In genomic region chr1:223838125-223838854, GRCh38 we compare ENCODE assay signal across 20 cellular contexts. TPM values are rescaled to one million over a fixed set of nuclear protein-coding genes. Genes with fewer than 3 reads are reported as not detected.
DNase-seq lines count a peak whose midpoint lies in the region; ATAC-seq and TF ChIP-seq lines count a peak whose summit lies in the region.
"Had no signal": no experiment of that assay in that cellular context is flagged by ENCODE, and none has a peak within 500 bp of the region (broad histone marks: within the 10 kb centered on the region; RNA-seq: fewer than 3 reads in every experiment).

No MANE protein-coding gene starts in this region.

- H3K4me1 ChIP-seq in Caco-2, result peaks cover 17% of the 10 kb centered on the region
- H3K4me1 ChIP-seq in OCI-LY7 (ENCODE audit: insufficient read depth, low read length, poor library complexity, severe bottlenecking), result peaks cover 14% of the 10 kb centered on the region

- H3K36me3 ChIP-seq in Caco-2 (ENCODE audit: control insufficient read depth, insufficient read depth, low read length) (no peaks in the 10 kb centered on the region), OCI-LY7 (ENCODE audit: insufficient read depth, low read length) (no peaks in the 10 kb centered on the region)
- H3K36me3 ChIP-seq: adrenal gland, BE2C, thyroid gland had no signal

- H3K4me2 ChIP-seq in OCI-LY7 (ENCODE audit: low read length), result no peak overlapping the region

- H4K20me1 ChIP-seq in OCI-LY7 (ENCODE audit: insufficient read depth, low read length), result peaks cover 36% of the 10 kb centered on the region

- H3K36me3 Mint-ChIP-seq in Caco-2 (ENCODE audit: insufficient read depth, unreplicated experiment), result no peaks in the 10 kb centered on the region
- peaks cover 5% of the 10 kb centered on the region for H3K36me3 Mint-ChIP-seq in activated T-helper 17 cell treated with anti-CD3 and anti-CD28 coated beads, Interleukin-2, amount 50 U/mL, for 72 hours (ENCODE audit: low read depth)
- no peaks in the 10 kb centered on the region for H3K36me3 Mint-ChIP-seq in naive thymus-derived CD8-positive, alpha-beta T cell

- peak overlapping the region; percentile 63 for H3K27ac Mint-ChIP-seq in Caco-2 (ENCODE audit: unreplicated experiment)
- peak overlapping the region; percentile 80 for H3K27ac Mint-ChIP-seq in activated T-helper 17 cell treated with anti-CD3 and anti-CD28 coated beads, Interleukin-2, amount 50 U/mL, for 72 hours
- H3K27ac Mint-ChIP-seq in naive thymus-derived CD8-positive, alpha-beta T cell, result peak overlapping the region in 6 of 10 donors; percentile 22 to 63 (median 46)
- H3K27ac Mint-ChIP-seq: activated T-helper 1 cell treated with anti-CD3 and anti-CD28 coated beads, Interleukin-12 subunit alpha, Interleukin-12 subunit beta, Interleukin-2, Interleukin-4 antibody, amounts not matched to agents 30 ng/mL and 10 ng/mL and 1 ng/mL, durations not matched to agents 14 hours and 24 hours and 36 hours had no signal

- H3K27ac ChIP-seq in OCI-LY7 (ENCODE audit: low read depth, low read length, poor library complexity, severe bottlenecking), result no peak overlapping the region
- H3K27ac ChIP-seq: adrenal gland, GM23248, RWPE1, thyroid gland had no signal

- no TSS peak for BruUV-seq in Caco-2 (replicated peaks; lab: Mats Ljungman, UMichigan)
- BruUV-seq in OCI-LY7 (replicated peaks; lab: Mats Ljungman, UMichigan), result no TSS peak

- DNase-seq in NCI-H146 (lab: John Stamatoyannopoulos, UW) (peak; percentile 7), NCI-H146 treated with DMSO at 0.1 percent for 48 hours (lab: John Stamatoyannopoulos, UW; ENCODE audit: unreplicated experiment) (no peak), Caco-2 (no peak), OCI-LY7 (ENCODE audit: low spot score) (no peak), NCI-H1436 treated with DMSO at 0.1 percent for 48 hours (lab: John Stamatoyannopoulos, UW) (no peak)
- no peak for DNase-seq in naive thymus-derived CD8-positive, alpha-beta T cell
- DNase-seq: 8988T; activated CD4-positive, alpha-beta T cell treated with anti-CD3 and anti-CD28 coated beads, Interleukin-2, amount 50 U/mL, for 1 hour; adrenal gland; BE2C; central memory CD4-positive, alpha-beta T cell; DND-41; effector memory CD4-positive, alpha-beta T cell; GM23248; NCI-H2081; thyroid gland had no signal

- H3K9me2 ChIP-seq in OCI-LY7 (ENCODE audit: insufficient read depth, low read length), result no peaks in the 10 kb centered on the region

- POLR2A ChIA-PET in Caco-2 (lab: Charles Lee) (interaction anchor here (1.1 kb wide), 1 partner anchor 8 kb away, joined by 4 read pairs; no protein-coding TSS in a partner anchor), OCI-LY7 (lab: Charles Lee) (interaction anchor here (0.6 to 1.6 kb wide), 6 partner anchors 9 to 1857 kb away, joined by 3 to 6 read pairs (median 4); no protein-coding TSS in a partner anchor)
- POLR2A ChIA-PET in naive thymus-derived CD8-positive, alpha-beta T cell (lab: Charles Lee), result no interaction called here

- H3K9me3 Mint-ChIP-seq in Caco-2 (ENCODE audit: unreplicated experiment), result no peaks in the 10 kb centered on the region
- H3K9me3 Mint-ChIP-seq in activated T-helper 17 cell treated with anti-CD3 and anti-CD28 coated beads, Interleukin-2, amount 50 U/mL, for 72 hours, result no peaks in the 10 kb centered on the region
- H3K9me3 Mint-ChIP-seq in naive thymus-derived CD8-positive, alpha-beta T cell, result no peaks in the 10 kb centered on the region
- H3K9me3 Mint-ChIP-seq: activated T-helper 1 cell treated with anti-CD3 and anti-CD28 coated beads, Interleukin-12 subunit alpha, Interleukin-12 subunit beta, Interleukin-2, Interleukin-4 antibody, amounts not matched to agents 30 ng/mL and 10 ng/mL and 1 ng/mL, durations not matched to agents 14 hours and 24 hours and 36 hours had no signal

- H3K4me3 Mint-ChIP-seq in Caco-2 (ENCODE audit: unreplicated experiment), result no peak overlapping the region
- H3K4me3 Mint-ChIP-seq in activated T-helper 17 cell treated with anti-CD3 and anti-CD28 coated beads, Interleukin-2, amount 50 U/mL, for 72 hours, result peak overlapping the region; percentile 51
- H3K4me3 Mint-ChIP-seq in naive thymus-derived CD8-positive, alpha-beta T cell, result peak overlapping the region in 1 of 10 donors; percentile 11
- H3K4me3 Mint-ChIP-seq: activated T-helper 1 cell treated with anti-CD3 and anti-CD28 coated beads, Interleukin-12 subunit alpha, Interleukin-12 subunit beta, Interleukin-2, Interleukin-4 antibody, amounts not matched to agents 30 ng/mL and 10 ng/mL and 1 ng/mL, durations not matched to agents 14 hours and 24 hours and 36 hours had no signal

- H3K4me1 Mint-ChIP-seq in Caco-2 (ENCODE audit: low read depth, unreplicated experiment), result peaks cover 22% of the 10 kb centered on the region
- peaks cover 27% of the 10 kb centered on the region for H3K4me1 Mint-ChIP-seq in activated T-helper 17 cell treated with anti-CD3 and anti-CD28 coated beads, Interleukin-2, amount 50 U/mL, for 72 hours
- peaks cover 12 to 43% (median 33%) of the 10 kb centered on the region in 4 donors for H3K4me1 Mint-ChIP-seq in naive thymus-derived CD8-positive, alpha-beta T cell

- CTCF ChIA-PET in Caco-2 (lab: Charles Lee) (interaction anchor here (1.3 kb wide), 1 partner anchor 18 kb away, joined by 3 read pairs; no protein-coding TSS in a partner anchor), OCI-LY7 (lab: Charles Lee; ENCODE audit: unreplicated experiment) (no interaction called here)

- H2AFZ ChIP-seq in OCI-LY7 (ENCODE audit: low read length), result no peak overlapping the region
- H2AFZ ChIP-seq: GM23248 had no signal

- no peaks in the 10 kb centered on the region for H3K27me3 Mint-ChIP-seq in Caco-2 (ENCODE audit: insufficient read depth, unreplicated experiment)
- H3K27me3 Mint-ChIP-seq in activated T-helper 17 cell treated with anti-CD3 and anti-CD28 coated beads, Interleukin-2, amount 50 U/mL, for 72 hours, result no peaks in the 10 kb centered on the region
- H3K27me3 Mint-ChIP-seq in naive thymus-derived CD8-positive, alpha-beta T cell, result no peaks in the 10 kb centered on the region

- H3K27me3 ChIP-seq in Caco-2 (replicated peaks; ENCODE audit: control insufficient read depth, insufficient read depth, low read length), result no peaks in the 10 kb centered on the region
- H3K27me3 ChIP-seq: adrenal gland, BE2C, thyroid gland had no signal

- peaks cover 66% of the 10 kb centered on the region for H3K79me2 ChIP-seq in OCI-LY7 (ENCODE audit: insufficient read depth, low read depth, low read length)

- H3K4me3 ChIP-seq in Caco-2 (ENCODE audit: low read depth, low read length) (no peak overlapping the region), OCI-LY7 (ENCODE audit: low read depth, low read length, poor library complexity, severe bottlenecking) (no peak overlapping the region)
- H3K4me3 ChIP-seq: adrenal gland, GM23248, thyroid gland had no signal

- no peak for ATAC-seq in activated T-helper 17 cell treated with anti-CD3 and anti-CD28 coated beads, Interleukin-2, amount 50 U/mL, for 72 hours (replicated peaks)
- no peak for ATAC-seq in naive thymus-derived CD8-positive, alpha-beta T cell
- ATAC-seq in HG03135 (IDR thresholded peaks at IDR 0.05; ENCODE audit: unreplicated experiment), result no peak

- H3K9me3 ChIP-seq in Caco-2, result no peaks in the 10 kb centered on the region
- no peaks in the 10 kb centered on the region for H3K9me3 ChIP-seq in OCI-LY7 (ENCODE audit: low read length)
- H3K9me3 ChIP-seq: adrenal gland, BE2C, thyroid gland had no signal

- TF ChIP-seq CTCF in Caco-2 (IDR thresholded peaks at IDR 0.05; ENCODE audit: insufficient read depth in 1 of 2, low read depth in 1 of 2, low read length in 1 of 2, severe bottlenecking in 1 of 2, unreplicated experiment in 1 of 2) (no peak), OCI-LY7 (conservative IDR thresholded peaks at IDR 0.05; ENCODE audit: low read length) (no peak)

- intact Hi-C loops in Caco-2 (cut with micrococcal nuclease; ENCODE audit: unreplicated experiment) (no loop called here), OCI-LY7 (cut with micrococcal nuclease; ENCODE audit: unreplicated experiment) (no loop called here)

RNA-seq across cellular contexts. Expression of gene TP53BP2, which starts 7.5 kb away (rescaled TPM):
- 49.6 and 51.2 TPM in 2 replicates for total RNA-seq in Caco-2 (2022)
- total RNA-seq in activated T-helper 17 cell treated with anti-CD3 and anti-CD28 coated beads, Interleukin-2, amount 50 U/mL, for 72 hours, result 10 to 100 TPM; 37.4 to 38.4 TPM
- total RNA-seq in naive thymus-derived CD8-positive, alpha-beta T cell, result 10 to 100 TPM; 35.9 to 46.2 TPM
- 10 to 100 TPM in 1 of 3 donors, 1 to 10 TPM in 2; 7.4 to 10.8 (median 9.3) TPM for polyA plus RNA-seq in naive thymus-derived CD8-positive, alpha-beta T cell
- 19.7 and 21.7 TPM in 2 replicates for total RNA-seq in OCI-LY7 (2014; rRNA removed; shearing (Covaris generic))
- 20.6 and 21.1 TPM in 2 replicates for total RNA-seq in OCI-LY7 (2022)
